Comparison of ENCODE assay signal across 20 cellular contexts in genomic region chr10:12409613-12410012, GRCh38.
A peak's percentile ranks its signal among the peaks of the same experiment; 100 is the strongest.
DNase-seq lines count a peak whose midpoint lies in the region; ATAC-seq, FAIRE-seq and TF ChIP-seq lines count a peak whose summit lies in the region.
"Had no signal": no experiment of that assay in that cellular context is flagged by ENCODE, and none has a peak within 500 bp of the region (broad histone marks: within the 10 kb centered on the region; RNA-seq: fewer than 3 reads in every experiment).

No MANE protein-coding gene starts in this region.

- BruUV-seq in IMR-90 (replicated peaks; lab: Mats Ljungman, UMichigan) (no TSS peak), K562 (replicated peaks; lab: Mats Ljungman, UMichigan) (no TSS peak)

- H2AFZ ChIP-seq in IMR-90 (replicated peaks; ENCODE audit: low read length, poor library complexity) (no peak overlapping the region), K562 (ENCODE audit: low read depth, low read length) (no peak overlapping the region)

- H3K36me3 ChIP-seq in IMR-90 (ENCODE audit: control insufficient read depth, insufficient read depth, low read length) (no peaks in the 10 kb centered on the region), K562 (ENCODE audit: control insufficient read depth, insufficient read depth, low read length) (no peaks in the 10 kb centered on the region), right lobe of liver (no peaks in the 10 kb centered on the region)

- H3K9ac ChIP-seq in IMR-90 (ENCODE audit: low read depth, low read length) (no peak overlapping the region), K562 (ENCODE audit: insufficient read depth in 1 of 2, low read depth in 2 of 2, low read length in 2 of 2) (no peak overlapping the region)

- dilution Hi-C loops in IMR-90 (cut with HindIII; ENCODE audit: low sequenced_read_pairs, unreplicated experiment), result no loop called here

- peaks cover 19% of the 10 kb centered on the region for H3K36me3 Mint-ChIP-seq in activated T-cell treated with anti-CD3 and anti-CD28 coated beads, Interleukin-2, amount 50 U/mL, for 4 hours (ENCODE audit: insufficient read depth)

- H2BK120ac ChIP-seq in IMR-90 (ENCODE audit: low read depth, low read length), result no peak overlapping the region

- no peak overlapping the region for H2AK5ac ChIP-seq in IMR-90 (ENCODE audit: low read depth, low read length)

- no peaks in the 10 kb centered on the region for H4K20me1 ChIP-seq in IMR-90 (ENCODE audit: insufficient read depth, low read length)
- peaks cover 5% of the 10 kb centered on the region; the same call in 1 of the 2 replicates for H4K20me1 ChIP-seq in K562 (replicated peaks; ENCODE audit: control insufficient read depth, insufficient read depth, low read length)

- H3K56ac ChIP-seq in IMR-90 (ENCODE audit: extremely low read depth, insufficient read depth, low read length), result no peak overlapping the region

- no peak overlapping the region for H2BK20ac ChIP-seq in IMR-90 (ENCODE audit: low read depth, low read length)

- no peaks in the 10 kb centered on the region for H3K79me2 ChIP-seq in K562 (ENCODE audit: control insufficient read depth, insufficient read depth, low read length)

- no peak for ATAC-seq in IMR-90 (ENCODE audit: low read depth)
- no peak for ATAC-seq in K562
- ATAC-seq in right lobe of liver, result peak; percentile 25 to 56 (median 27)
- ATAC-seq in GM19397 (IDR thresholded peaks at IDR 0.05; ENCODE audit: unreplicated experiment), result no peak
- ATAC-seq in activated T-cell treated with anti-CD3 and anti-CD28 coated beads, Interleukin-2, amount 50 U/mL, for 4 hours, result no peak
- ATAC-seq: A549 had no signal

- CTCF ChIA-PET in IMR-90 (lab: Yijun Ruan, JAX), result no interaction called here
- CTCF ChIA-PET in K562 (lab: Yijun Ruan, JAX; ENCODE audit: low intra/inter-chr PET ratio), result no interaction called here

- no peak overlapping the region for H2BK15ac ChIP-seq in IMR-90 (ENCODE audit: low read depth, low read length)

- intact Hi-C loops in IMR-90 (cut with micrococcal nuclease) (no loop called here), K562 (cut with micrococcal nuclease) (loop anchor here (10.0 kb wide), 1 partner anchor 145 kb away; no protein-coding TSS in a partner anchor), right lobe of liver (cut with DNase I) (no loop called here)

- H3K9me1 ChIP-seq in IMR-90 (ENCODE audit: insufficient read depth, low read length), result no peaks in the 10 kb centered on the region; the same call in 1 of the 2 replicates
- H3K9me1 ChIP-seq in K562 (ENCODE audit: control insufficient read depth, insufficient read depth, low read length), result no peaks in the 10 kb centered on the region

- H3K79me1 ChIP-seq in IMR-90 (ENCODE audit: low read depth in 1 of 2, low read length in 2 of 2), result no peaks in the 10 kb centered on the region

- H2BK5ac ChIP-seq in IMR-90 (ENCODE audit: low read depth, low read length, poor library complexity, severe bottlenecking), result no peak overlapping the region

- TF ChIP-seq RAD21 in IMR-90 (IDR thresholded peaks at IDR 0.05; ENCODE audit: low read length), result no peak
- TF ChIP-seq RAD21 in K562 (CRISPR knock-in tag; conservative IDR thresholded peaks at IDR 0.05 in 1 of 2, IDR thresholded peaks at IDR 0.05 in 1 of 2), result no peak

- TF ChIP-seq CTCF in IMR-90 (conservative IDR thresholded peaks at IDR 0.05; ENCODE audit: low read depth, low read length), result no peak
- no peak for TF ChIP-seq CTCF in K562 (IDR thresholded peaks at IDR 0.05 in 2 of 3, conservative IDR thresholded peaks at IDR 0.05 in 1 of 3; ENCODE audit: insufficient read depth in 2 of 3, low read depth in 1 of 3, low read length in 3 of 3)
- no peak for TF ChIP-seq CTCF in right lobe of liver (IDR thresholded peaks at IDR 0.05)

- H3K27ac ChIP-seq in IMR-90 (ENCODE audit: insufficient read depth, low read length) (no peak overlapping the region), K562 (ENCODE audit: extremely low read depth, low read depth, low read length) (no peak overlapping the region), right lobe of liver (no peak overlapping the region)
- H3K27ac ChIP-seq: 22Rv1, A549, C4-2B had no signal

- no CpG with 5 or more reads among the region's 5 CpGs for WGBS in IMR-90 (ENCODE audit: extremely low coverage in 2 of 2, insufficient read length in 1 of 2), 2 experiments
- WGBS in K562 (ENCODE audit: insufficient coverage, low coverage, missing lambda C conversion rate), result 3% methylated on average over 5 of the region's 5 CpGs
- 37% methylated on average over 5 of the region's 5 CpGs for WGBS in right lobe of liver (ENCODE audit: insufficient coverage, low coverage, low lambda C conversion rate, missing lambda C conversion rate)

- no peak overlapping the region for H2AK9ac ChIP-seq in IMR-90 (replicated peaks; ENCODE audit: low read depth, low read length, poor library complexity)

- H3K4me3 Mint-ChIP-seq in activated T-cell treated with anti-CD3 and anti-CD28 coated beads, Interleukin-2, amount 50 U/mL, for 4 hours, result no peak overlapping the region
- H3K4me3 Mint-ChIP-seq: CD4-positive, alpha-beta T cell; H9 had no signal

- H3K18ac ChIP-seq in IMR-90 (ENCODE audit: low read depth, low read length), result no peak overlapping the region

- H3K14ac ChIP-seq in IMR-90 (replicated peaks; ENCODE audit: low read depth, low read length), result no peak overlapping the region

- peaks cover 5% of the 10 kb centered on the region for H3K9me3 Mint-ChIP-seq in activated T-cell treated with anti-CD3 and anti-CD28 coated beads, Interleukin-2, amount 50 U/mL, for 4 hours

- DNase-seq in IMR-90 (no peak), MV-4-11 (lab: John Stamatoyannopoulos, UW) (peak; percentile 6), K562 (ENCODE audit: extremely low read depth in 1 of 4, low spot score in 3 of 4) (no peak), right lobe of liver (no peak), ureter (ENCODE audit: low spot score) (no peak)
- DNase-seq in activated CD4-positive, alpha-beta T cell treated with anti-CD3 and anti-CD28 coated beads, Interleukin-2, amount 50 U/mL, for 4 hours, result no peak
- no peak for DNase-seq in activated T-cell treated with anti-CD3 and anti-CD28 coated beads, Interleukin-2, amount 50 U/mL, for 4 hours
- DNase-seq: AML-193; CD4-positive, alpha-beta T cell; DMS153; DMS79; GDM1; H9 had no signal

- H4K5ac ChIP-seq in IMR-90 (ENCODE audit: low read depth, low read length), result no peak overlapping the region

- H3K27me3 Mint-ChIP-seq in activated T-cell treated with anti-CD3 and anti-CD28 coated beads, Interleukin-2, amount 50 U/mL, for 4 hours (ENCODE audit: low read depth), result no peaks in the 10 kb centered on the region
- H3K27me3 Mint-ChIP-seq: CD4-positive, alpha-beta T cell had no signal

- H3K4me2 ChIP-seq in IMR-90 (ENCODE audit: low read depth, low read length) (no peak overlapping the region), K562 (ENCODE audit: insufficient read depth, low read length) (no peak overlapping the region)
- H3K4me2 ChIP-seq: A549 had no signal

- H3K27me3 ChIP-seq in IMR-90 (ENCODE audit: control insufficient read depth, insufficient read depth, low read length), result no peaks in the 10 kb centered on the region; the same call in 1 of the 2 replicates
- peaks cover 32 to 42% of the 10 kb centered on the region in 2 experiments for H3K27me3 ChIP-seq in K562 (ENCODE audit: control insufficient read depth in 2 of 2, insufficient read depth in 2 of 2, low read length in 2 of 2)
- no peaks in the 10 kb centered on the region for H3K27me3 ChIP-seq in right lobe of liver

- in situ Hi-C loops in IMR-90 (cut with MboI; ENCODE audit: low sequenced_read_pairs), result no loop called here
- in situ Hi-C loops in K562 (cut with MboI), result no loop called here

- no peak for FAIRE-seq in K562 (lab: Jason Lieb, UNC)
- FAIRE-seq: A549, GM12892, GM18507, H1 had no signal

- H4K91ac ChIP-seq in IMR-90 (ENCODE audit: insufficient read depth, low read depth, low read length), result no peak overlapping the region

- no peak overlapping the region for H4K8ac ChIP-seq in IMR-90 (ENCODE audit: low read depth in 2 of 2, low read length in 2 of 2)

- no peak for TF ChIP-seq EP300 in K562 (IDR thresholded peaks at IDR 0.05; ENCODE audit: low read length)

- H3K4ac ChIP-seq in IMR-90 (ENCODE audit: low read depth, low read length), result no peak overlapping the region

- H3K9me3 ChIP-seq in IMR-90 (ENCODE audit: control insufficient read depth, insufficient read depth, low read length) (no peaks in the 10 kb centered on the region), K562 (replicated peaks; ENCODE audit: control insufficient read depth, insufficient read depth, low read depth, low read length) (no peaks in the 10 kb centered on the region), right lobe of liver (no peaks in the 10 kb centered on the region)
- H3K9me3 ChIP-seq: A549 had no signal

- no peak overlapping the region for H3K23ac ChIP-seq in IMR-90 (ENCODE audit: low read depth, low read length)

- H3K4me3 ChIP-seq in IMR-90 (ENCODE audit: insufficient read depth, low read depth, low read length) (no peak overlapping the region), K562 (no peak overlapping the region), right lobe of liver (no peak overlapping the region)
- H3K4me3 ChIP-seq: A549 had no signal

- POLR2A ChIA-PET in IMR-90 (lab: Charles Lee; ENCODE audit: unreplicated experiment), result no interaction called here
- POLR2A ChIA-PET in K562 (lab: Yijun Ruan, JAX), result interaction anchor here (0.7 kb wide), 1 partner anchor 8 kb away, joined by 4 read pairs; no protein-coding TSS in a partner anchor

- no peaks in the 10 kb centered on the region for H3K4me1 ChIP-seq in IMR-90 (ENCODE audit: control insufficient read depth, insufficient read depth, low read length)
- no peaks in the 10 kb centered on the region; a peak in 1 of 5 replicates for H3K4me1 ChIP-seq in K562 (replicated peaks in 1 of 2; ENCODE audit: control insufficient read depth in 2 of 2, insufficient read depth in 2 of 2, low read length in 2 of 2)
- peaks cover 0 to 19% (median 3%) of the 10 kb centered on the region in 4 donors for H3K4me1 ChIP-seq in right lobe of liver

- peaks cover 40% of the 10 kb centered on the region for H3K4me1 Mint-ChIP-seq in activated T-cell treated with anti-CD3 and anti-CD28 coated beads, Interleukin-2, amount 50 U/mL, for 4 hours (ENCODE audit: low read depth)

- TF ChIP-seq POLR2A in IMR-90 (IDR thresholded peaks at IDR 0.05; ENCODE audit: low read depth, low read length) (no peak), K562 (conservative IDR thresholded peaks at IDR 0.05) (no peak), right lobe of liver (IDR thresholded peaks at IDR 0.05) (no peak)

TF ChIP-seq in IMR-90, 13 proteins besides CTCF, POLR2A, EP300 and RAD21:
- no peak for TF ChIP-seq RFX5 (IDR thresholded peaks at IDR 0.05; ENCODE audit: low read depth, low read length)
- peak; percentile 70 for TF ChIP-seq CEBPB (IDR thresholded peaks at IDR 0.05; ENCODE audit: low read depth, low read length)

TF ChIP-seq in K562, 482 proteins besides CTCF, POLR2A, EP300 and RAD21:
- TF ChIP-seq FIP1L1 (IDR thresholded peaks at IDR 0.05; ENCODE audit: low read depth, low read length, poor library complexity, severe bottlenecking), result no peak
- peak; percentile 49 for TF ChIP-seq CEBPB (tag; IDR thresholded peaks at IDR 0.05)
- no peak for TF ChIP-seq CEBPG (CRISPR knock-in tag; IDR thresholded peaks at IDR 0.05)
- TF ChIP-seq CEBPG (tag; conservative IDR thresholded peaks at IDR 0.05 in 1 of 2, IDR thresholded peaks at IDR 0.05 in 1 of 2), result peak in 1 of 2 experiments; percentile 77; a peak in 3 of 4 replicates

Comparison
In these comparisons a context has a peak if more than half of its experiments do, and no peak if none do; other contexts are left out.
1. ATAC-seq: peak in right lobe of liver (4 of 4); none in IMR-90 (single experiment), K562 (single experiment), GM19397 (single experiment) and activated T-cell treated with anti-CD3 and anti-CD28 coated beads, Interleukin-2, amount 50 U/mL, for 4 hours (0 of 2).